8 cellular contexts compared by ENCODE assay signal in the genomic region with DNA sequence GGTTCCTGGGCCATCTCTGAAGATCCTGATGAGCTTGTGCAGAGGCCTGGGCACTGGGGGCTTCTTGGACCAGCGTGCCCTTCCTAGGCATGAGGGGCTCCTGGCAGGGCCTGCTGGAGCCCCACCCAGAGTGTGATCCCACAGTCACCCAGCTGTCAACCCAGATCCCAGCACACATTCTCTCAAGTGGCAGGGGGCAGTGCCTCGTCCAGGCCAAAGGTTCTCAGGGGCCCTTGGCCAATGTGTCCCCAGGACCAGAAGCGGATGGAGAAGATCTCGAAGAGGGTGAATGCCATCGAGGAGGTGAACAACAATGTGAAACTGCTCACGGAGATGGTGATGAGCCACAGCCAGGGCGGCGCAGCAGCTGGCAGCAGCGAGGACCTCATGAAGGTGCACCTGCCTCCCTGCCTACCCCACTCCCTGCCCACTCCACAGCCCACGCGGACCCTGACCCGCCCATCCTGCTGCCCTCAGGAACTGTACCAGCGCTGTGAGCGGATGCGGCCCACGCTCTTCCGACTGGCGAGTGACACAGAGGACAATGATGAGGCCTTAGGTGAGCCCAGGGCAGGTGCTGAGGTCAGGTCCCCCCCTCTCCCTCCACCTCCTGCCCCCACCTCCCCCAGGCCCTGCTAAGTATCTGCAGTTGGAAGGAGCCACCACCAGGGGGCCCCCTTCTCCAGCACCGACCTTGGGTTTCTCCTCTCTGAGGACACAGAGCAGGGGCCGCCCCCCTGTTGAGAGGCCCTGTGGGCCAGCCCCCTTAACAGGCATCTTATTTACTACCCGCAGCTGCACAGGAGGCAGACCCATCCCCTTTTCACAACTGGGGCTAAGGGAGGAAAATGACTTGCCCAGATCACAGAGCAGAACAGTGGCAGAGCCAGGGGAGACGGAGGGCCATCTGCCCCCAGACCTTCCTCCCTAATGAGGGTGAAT. TPM values are rescaled to one million over a fixed set of nuclear protein-coding genes. Genes with fewer than 3 reads are reported as not detected.
A peak's percentile ranks its signal among the peaks of the same experiment; 100 is the strongest.
DNase-seq lines count a peak whose midpoint lies in the region; ATAC-seq lines count a peak whose summit lies in the region.

No MANE protein-coding gene starts in this region.

- no peaks in the 10 kb centered on the region for H4K20me1 ChIP-seq in BLaER1

- H3K9me3 ChIP-seq in BLaER1 (no peaks in the 10 kb centered on the region), SJCRH30 (replicated peaks) (no peaks in the 10 kb centered on the region)

- peaks cover 57% of the 10 kb centered on the region for H3K4me1 ChIP-seq in BLaER1
- H3K4me1 ChIP-seq in SJCRH30: peaks cover 15% of the 10 kb centered on the region; the same call in 1 of the 2 replicates
- peaks cover 27% of the 10 kb centered on the region for H3K4me1 ChIP-seq in rectal smooth muscle tissue (ENCODE audit: control insufficient read depth, insufficient read depth, low read length)

- H3K27ac Mint-ChIP-seq in activated naive CD4-positive, alpha-beta T cell treated with anti-CD3 and anti-CD28 coated beads for 36 hours: peak overlapping the region; percentile 84

- H3K9ac ChIP-seq in BLaER1 (peak overlapping the region; percentile 70), rectal smooth muscle tissue (ENCODE audit: low read length) (no peak overlapping the region)

- H3K4me3 ChIP-seq in BLaER1: no peak overlapping the region
- no peak overlapping the region for H3K4me3 ChIP-seq in H7 (ENCODE audit: insufficient read depth, low read depth, low read length)
- no peak overlapping the region for H3K4me3 ChIP-seq in SJCRH30
- no peak overlapping the region for H3K4me3 ChIP-seq in rectal smooth muscle tissue (ENCODE audit: low read length)

- peaks cover 40% of the 10 kb centered on the region for H3K4me1 Mint-ChIP-seq in activated naive CD4-positive, alpha-beta T cell treated with anti-CD3 and anti-CD28 coated beads for 36 hours (ENCODE audit: low read depth)

- peak overlapping the region; percentile 92 for H3K27ac ChIP-seq in BLaER1
- no peak overlapping the region for H3K27ac ChIP-seq in SJCRH30
- H3K27ac ChIP-seq in rectal smooth muscle tissue (ENCODE audit: low read depth, low read length): peak overlapping the region; percentile 67

- H3K36me3 ChIP-seq in BLaER1 (peaks cover 54% of the 10 kb centered on the region), H7 (replicated peaks; ENCODE audit: control insufficient read depth, insufficient read depth, low read length) (peaks cover 32% of the 10 kb centered on the region), SJCRH30 (0 out of 2 replicates have a peak, but pooled peaks cover 4% of the 10 kb centered on the region), rectal smooth muscle tissue (ENCODE audit: control insufficient read depth, insufficient read depth, low read length) (peaks cover 20% of the 10 kb centered on the region)

- peaks cover 13% of the 10 kb centered on the region for H3K36me3 Mint-ChIP-seq in activated naive CD4-positive, alpha-beta T cell treated with anti-CD3 and anti-CD28 coated beads for 36 hours (ENCODE audit: low read depth)

- peak; percentile 98 for DNase-seq in H7
- DNase-seq in SJCRH30: peak; percentile 69 to 80
- peak; percentile 86 for DNase-seq in activated naive CD4-positive, alpha-beta T cell treated with anti-CD3 and anti-CD28 coated beads for 36 hours
- peak; percentile 64 for DNase-seq in glomerular visceral epithelial cell (ENCODE audit: extremely low spot score)
- no peak for DNase-seq in A172 (ENCODE audit: low spot score)

- no peak overlapping the region for H3K4me3 Mint-ChIP-seq in activated naive CD4-positive, alpha-beta T cell treated with anti-CD3 and anti-CD28 coated beads for 36 hours

- CTCF ChIA-PET in activated naive CD4-positive, alpha-beta T cell treated with anti-CD3 and anti-CD28 coated beads for 36 hours (lab: Charles Lee): interaction anchor here (0.5 to 7.7 kb wide), 7 partner anchors 9 to 60 kb away, joined by 3 to 77 read pairs (median 4); no protein-coding TSS in a partner anchor

- no peaks in the 10 kb centered on the region for H3K27me3 ChIP-seq in BLaER1
- no peaks in the 10 kb centered on the region for H3K27me3 ChIP-seq in H7 (ENCODE audit: control insufficient read depth, insufficient read depth, low read length)
- H3K27me3 ChIP-seq in SJCRH30: no peaks in the 10 kb centered on the region
- no peaks in the 10 kb centered on the region for H3K27me3 ChIP-seq in rectal smooth muscle tissue (ENCODE audit: control insufficient read depth, insufficient read depth, low read length)

- H3K4me2 ChIP-seq in BLaER1: peak overlapping the region; percentile 90

- ATAC-seq in HG03469 (IDR thresholded peaks at IDR 0.05; ENCODE audit: unreplicated experiment): no peak

- intact Hi-C loops in activated naive CD4-positive, alpha-beta T cell treated with anti-CD3 and anti-CD28 coated beads for 36 hours (cut with micrococcal nuclease): loop anchor here (1.0 kb wide), 3 partner anchors 10 to 58 kb away; no protein-coding TSS in a partner anchor

- no peaks in the 10 kb centered on the region for H3K27me3 Mint-ChIP-seq in activated naive CD4-positive, alpha-beta T cell treated with anti-CD3 and anti-CD28 coated beads for 36 hours (ENCODE audit: low read depth)

- no peaks in the 10 kb centered on the region for H3K9me3 Mint-ChIP-seq in activated naive CD4-positive, alpha-beta T cell treated with anti-CD3 and anti-CD28 coated beads for 36 hours

RNA-seq across cellular contexts. Expression of a gene that starts 14.7 kb away (rescaled TPM):
- total RNA-seq in H7 (2014; rRNA removed; shearing (Covaris generic)): 67.9 and 98.6 TPM in 2 replicates
- 25.1 and 34.1 TPM in 2 replicates for total RNA-seq in SJCRH30 (2014; rRNA removed; shearing (Covaris generic))
- 10 to 100 TPM; 46.1 to 49.1 TPM for total RNA-seq in activated naive CD4-positive, alpha-beta T cell treated with anti-CD3 and anti-CD28 coated beads for 36 hours
- total RNA-seq in A172 (2014; rRNA removed; shearing (Covaris generic)): 18.6 and 24.0 TPM in 2 replicates

RNA-seq across cellular contexts. Expression of a gene that starts 16.1 kb away (rescaled TPM):
- 30.0 and 35.2 TPM in 2 replicates for total RNA-seq in H7 (2014; rRNA removed; shearing (Covaris generic))
- total RNA-seq in SJCRH30 (2014; rRNA removed; shearing (Covaris generic)): 6.1 and 6.3 TPM in 2 replicates
- 10 to 100 TPM; 45.9 to 51.0 TPM for total RNA-seq in activated naive CD4-positive, alpha-beta T cell treated with anti-CD3 and anti-CD28 coated beads for 36 hours
- total RNA-seq in A172 (2014; rRNA removed; shearing (Covaris generic)): 0.07 TPM in 1 of 2 replicates, not detected in the other

RNA-seq across cellular contexts. Expression of a gene that starts 35.2 kb away (rescaled TPM):
- 54.1 and 60.9 TPM in 2 replicates for total RNA-seq in H7 (2014; rRNA removed; shearing (Covaris generic))
- 43.3 and 48.3 TPM in 2 replicates for total RNA-seq in SJCRH30 (2014; rRNA removed; shearing (Covaris generic))
- total RNA-seq in activated naive CD4-positive, alpha-beta T cell treated with anti-CD3 and anti-CD28 coated beads for 36 hours: 10 to 100 TPM; 17.4 to 19.2 TPM
- total RNA-seq in A172 (2014; rRNA removed; shearing (Covaris generic)): 10.8 and 11.7 TPM in 2 replicates

RNA-seq across cellular contexts. Expression of a gene that starts 43.5 kb away (rescaled TPM):
- total RNA-seq in H7 (2014; rRNA removed; shearing (Covaris generic)): not detected in 2 replicates
- not detected in 2 replicates for total RNA-seq in SJCRH30 (2014; rRNA removed; shearing (Covaris generic))
- not detected for total RNA-seq in activated naive CD4-positive, alpha-beta T cell treated with anti-CD3 and anti-CD28 coated beads for 36 hours
- not detected in 2 replicates for total RNA-seq in A172 (2014; rRNA removed; shearing (Covaris generic))

RNA-seq across cellular contexts. Expression of a gene that starts 52.1 kb away (rescaled TPM):
- total RNA-seq in H7 (2014; rRNA removed; shearing (Covaris generic)): 183 and 206 TPM in 2 replicates
- total RNA-seq in SJCRH30 (2014; rRNA removed; shearing (Covaris generic)): 671 and 890 TPM in 2 replicates
- total RNA-seq in activated naive CD4-positive, alpha-beta T cell treated with anti-CD3 and anti-CD28 coated beads for 36 hours: 10 to 100 TPM; 62.7 to 70.2 TPM
- 3,374 and 3,537 TPM in 2 replicates for total RNA-seq in A172 (2014; rRNA removed; shearing (Covaris generic))
